ENCODE assay signal across 14 cellular contexts in the genomic region with DNA sequence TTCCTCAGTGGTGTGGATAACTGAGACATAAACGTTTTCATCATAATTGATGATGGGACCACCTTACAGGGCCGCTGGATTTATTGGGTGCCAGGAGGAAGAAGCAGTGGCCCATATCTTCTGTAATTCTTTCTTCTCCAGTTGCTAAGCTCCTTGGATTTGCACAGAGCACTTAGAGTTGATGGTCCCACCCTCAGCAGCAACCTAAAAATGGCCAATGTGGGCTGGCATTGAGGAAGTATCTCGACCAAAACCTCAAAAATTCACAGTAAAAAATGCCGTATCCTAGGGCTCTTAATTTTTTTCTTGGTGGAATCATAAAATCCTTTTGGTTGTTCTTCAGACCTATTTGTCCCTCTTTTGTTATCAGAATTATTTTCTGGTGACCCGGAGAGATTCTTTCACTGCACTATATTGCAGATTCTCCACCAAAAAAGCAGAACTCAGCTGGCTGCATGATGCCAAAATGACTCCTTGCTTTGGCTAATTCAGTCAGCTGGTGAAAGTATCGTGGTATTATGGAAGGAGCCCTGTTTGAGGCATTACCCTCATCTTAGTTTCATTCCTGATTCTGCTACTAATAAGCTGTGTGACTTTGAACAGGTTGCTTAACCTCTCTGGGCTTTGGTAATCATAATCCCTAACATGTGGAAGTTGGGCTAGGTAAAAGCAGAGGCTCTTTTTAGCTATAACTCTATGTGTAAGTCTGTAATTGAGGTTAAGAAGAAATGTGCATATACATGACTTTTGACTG. TPM values are rescaled to one million over a fixed set of nuclear protein-coding genes. Genes with fewer than 3 reads are reported as not detected.
A peak's percentile ranks its signal among the peaks of the same experiment; 100 is the strongest.
DNase-seq lines count a peak whose midpoint lies in the region; ATAC-seq and TF ChIP-seq lines count a peak whose summit lies in the region.
"Had no signal": no experiment of that assay in that cellular context is flagged by ENCODE, and none has a peak within 500 bp of the region (broad histone marks: within the 10 kb centered on the region; RNA-seq: fewer than 3 reads in every experiment).

No MANE protein-coding gene starts in this region.

- no peak overlapping the region for H3K23ac ChIP-seq in H9 (ENCODE audit: insufficient read length, low read depth, low read length)

- H2AFZ ChIP-seq in H9 (ENCODE audit: low read length), result no peak overlapping the region

- H4K91ac ChIP-seq in H9 (ENCODE audit: insufficient read length, low read depth, low read length), result no peak overlapping the region

- no peaks in the 10 kb centered on the region; a peak in 1 of 7 replicates for H3K36me3 Mint-ChIP-seq in H9 (ENCODE audit: insufficient read depth in 1 of 3, low read depth in 3 of 3)
- no peaks in the 10 kb centered on the region; the same call in 1 of the 2 replicates for H3K36me3 Mint-ChIP-seq in WTC11

- no peak overlapping the region for H3K56ac ChIP-seq in H9 (ENCODE audit: insufficient read length, low read depth, low read length)

- H3K27me3 Mint-ChIP-seq in H9 (ENCODE audit: low read depth) (no peaks in the 10 kb centered on the region; the same call in 1 of the 2 replicates), WTC11 (ENCODE audit: low read depth) (no peaks in the 10 kb centered on the region)

- H3K27ac Mint-ChIP-seq in H9 (peak overlapping the region in 2 of 3 experiments; percentile 45 to 80; a peak in 4 of 7 replicates), WTC11 (peak overlapping the region; percentile 81)
- H3K27ac Mint-ChIP-seq: activated T-helper 2 cell treated with anti-CD3 and anti-CD28 coated beads, Interferon-gamma antibody, Interleukin-2, Interleukin-4, amounts not matched to agents 10 μg/mL and 5 μg/mL and 100 μg/mL, durations not matched to agents 14 hours and 24 hours and 36 hours had no signal

- H3K27me3 ChIP-seq in H9 (ENCODE audit: insufficient read depth, low read length) (no peaks in the 10 kb centered on the region), gastroesophageal sphincter (no peaks in the 10 kb centered on the region), stomach (no peaks in the 10 kb centered on the region)

- TF ChIP-seq CTCF in H9 (conservative IDR thresholded peaks at IDR 0.05) (no peak), WTC11 (IDR thresholded peaks at IDR 0.05) (no peak), gastroesophageal sphincter (IDR thresholded peaks at IDR 0.05) (no peak), stomach (IDR thresholded peaks at IDR 0.05) (no peak)

- no peak overlapping the region for H2BK5ac ChIP-seq in H9 (ENCODE audit: insufficient read length, low read length)

- TF ChIP-seq POLR2A in gastroesophageal sphincter (IDR thresholded peaks at IDR 0.05) (no peak), stomach (IDR thresholded peaks at IDR 0.05) (no peak)

- no peak overlapping the region for H2BK12ac ChIP-seq in H9 (ENCODE audit: insufficient read length, low read depth, low read length)

- H3K79me2 ChIP-seq in H9 (ENCODE audit: insufficient read depth, low read length), result peaks cover 5% of the 10 kb centered on the region; the same call in 1 of the 2 replicates

- H3K4me1 Mint-ChIP-seq in H9 (peaks cover 78 to 91% of the 10 kb centered on the region in 2 experiments), WTC11 (peaks cover 92% of the 10 kb centered on the region)

- no peak overlapping the region for H4K5ac ChIP-seq in H9 (ENCODE audit: insufficient read length, low read depth, low read length)

- ATAC-seq in WTC11 (no peak), gastroesophageal sphincter (no peak), HG02571 (IDR thresholded peaks at IDR 0.05; ENCODE audit: unreplicated experiment) (no peak), left colon (no peak)

- no peak overlapping the region for H3T11ph ChIP-seq in H9 (ENCODE audit: low read length)

- no peak for TF ChIP-seq EP300 in gastroesophageal sphincter (IDR thresholded peaks at IDR 0.05)
- TF ChIP-seq EP300 in stomach (IDR thresholded peaks at IDR 0.05), result no peak

- intact Hi-C loops in stomach (cut with DNase I; ENCODE audit: low total_unique reads) (no loop called here), left colon (cut with DNase I, micrococcal nuclease) (no loop called here)

- no peak overlapping the region for H3K9ac ChIP-seq in H9 (ENCODE audit: extremely low read depth, insufficient read length, low read length)

- H3K79me1 ChIP-seq in H9 (ENCODE audit: insufficient read depth, low read depth, low read length, poor library complexity, severe bottlenecking), result no peaks in the 10 kb centered on the region

- H3K4me3 ChIP-seq in gastroesophageal sphincter (no peak overlapping the region), stomach (no peak overlapping the region)

- POLR2A ChIA-PET in WTC11 (lab: Charles Lee), result no interaction called here

- DNase-seq in H9, result no peak
- DNase-seq in WTC11 (ENCODE audit: low spot score), result no peak
- no peak for DNase-seq in stomach
- no peak for DNase-seq in NCI-H510A treated with DMSO at 0.1 percent for 48 hours (lab: John Stamatoyannopoulos, UW)
- DNase-seq in NCI-H2029 treated with DMSO at 0.1 percent for 48 hours (lab: John Stamatoyannopoulos, UW), result no peak
- DNase-seq in left colon, result no peak
- DNase-seq: activated CD4-positive, CD25-positive, alpha-beta regulatory T cell; dermis blood vessel endothelial cell; GOT3; NCI-H1105 treated with DMSO at 0.1 percent for 48 hours had no signal

- no peak overlapping the region for H3K4me3 Mint-ChIP-seq in H9
- no peak overlapping the region for H3K4me3 Mint-ChIP-seq in WTC11

- H3K9me3 ChIP-seq in H9 (ENCODE audit: control insufficient read depth, low read depth, low read length), result no peaks in the 10 kb centered on the region
- H3K9me3 ChIP-seq in gastroesophageal sphincter, result no peaks in the 10 kb centered on the region
- H3K9me3 ChIP-seq in stomach, result no peaks in the 10 kb centered on the region

- no peak overlapping the region for H2BK120ac ChIP-seq in H9 (ENCODE audit: low read depth, low read length, poor library complexity, severe bottlenecking)

- H3K9me3 Mint-ChIP-seq in H9 (no peaks in the 10 kb centered on the region), WTC11 (no peaks in the 10 kb centered on the region)
- H3K9me3 Mint-ChIP-seq: activated T-helper 2 cell treated with anti-CD3 and anti-CD28 coated beads, Interferon-gamma antibody, Interleukin-2, Interleukin-4, amounts not matched to agents 10 μg/mL and 5 μg/mL and 100 μg/mL, durations not matched to agents 14 hours and 24 hours and 36 hours had no signal

- H4K20me1 ChIP-seq in H9 (ENCODE audit: control insufficient read depth, insufficient read depth, insufficient read length), result no peaks in the 10 kb centered on the region

- no peak overlapping the region for H3K4ac ChIP-seq in H9 (ENCODE audit: low read depth, low read length)

- H3K14ac ChIP-seq in H9 (ENCODE audit: insufficient read depth, low read length), result no peak overlapping the region

- H3K23me2 ChIP-seq in H9 (ENCODE audit: insufficient read length, low read depth, low read length, poor library complexity, severe bottlenecking), result no peaks in the 10 kb centered on the region

- no peak overlapping the region for H4K8ac ChIP-seq in H9 (replicated peaks; ENCODE audit: insufficient read length, low read depth, low read length)

- no peak overlapping the region for H3K18ac ChIP-seq in H9 (ENCODE audit: insufficient read length, low read depth, low read length)

- CTCF ChIA-PET in WTC11 (lab: Charles Lee), result interaction anchor here (0.6 to 2.4 kb wide), 8 partner anchors 10 to 101 kb away, joined by 3 to 23 read pairs (median 5); no protein-coding TSS in a partner anchor

- H2BK15ac ChIP-seq in H9 (ENCODE audit: low read depth, low read length), result no peak overlapping the region

- no peak overlapping the region for H2BK20ac ChIP-seq in H9 (ENCODE audit: low read depth, low read length, poor library complexity, severe bottlenecking)

- no peak overlapping the region for H3K4me2 ChIP-seq in H9 (ENCODE audit: insufficient read depth, insufficient read length, low read length)

- H3K4me1 ChIP-seq in H9 (ENCODE audit: insufficient read depth, low read length) (peaks cover 38% of the 10 kb centered on the region), gastroesophageal sphincter (peaks cover 41 to 96% (median 62%) of the 10 kb centered on the region in 3 donors), stomach (peaks cover 18 to 85% (median 52%) of the 10 kb centered on the region in 4 donors)

- H2AK5ac ChIP-seq in H9 (ENCODE audit: insufficient read length, low read length), result no peak overlapping the region

- H3K36me3 ChIP-seq in gastroesophageal sphincter, result no peaks in the 10 kb centered on the region
- H3K36me3 ChIP-seq in stomach, result no peaks in the 10 kb centered on the region

- no peak overlapping the region for H3K27ac ChIP-seq in H9 (ENCODE audit: insufficient read length, low read depth, low read length)
- peak overlapping the region in 3 of 4 donors; percentile 54 to 83 (median 82) for H3K27ac ChIP-seq in gastroesophageal sphincter
- H3K27ac ChIP-seq in stomach, result peak overlapping the region in 3 of 5 donors; percentile 26 to 83 (median 83)

- WGBS in H9 (ENCODE audit: extremely low coverage, insufficient read length, low lambda C conversion rate), result no CpG with 5 or more reads among the region's 6 CpGs
- 30 to 31% methylated on average over 4 to 6 of the region's 6 CpGs for WGBS in gastroesophageal sphincter (ENCODE audit: low coverage in 1 of 2), 2 donors
- WGBS in stomach, 5 donors, result 34 to 56% (median 42%) methylated on average over 6 of the region's 6 CpGs

TF ChIP-seq in WTC11, 78 proteins besides CTCF, POLR2A, EP300 and RAD21 (continues in another document):
- TF ChIP-seq, protein P1, sequence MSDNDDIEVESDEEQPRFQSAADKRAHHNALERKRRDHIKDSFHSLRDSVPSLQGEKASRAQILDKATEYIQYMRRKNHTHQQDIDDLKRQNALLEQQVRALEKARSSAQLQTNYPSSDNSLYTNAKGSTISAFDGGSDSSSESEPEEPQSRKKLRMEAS (CRISPR knock-in tag; IDR thresholded peaks at IDR 0.05), result no peak
- TF ChIP-seq, protein P2, sequence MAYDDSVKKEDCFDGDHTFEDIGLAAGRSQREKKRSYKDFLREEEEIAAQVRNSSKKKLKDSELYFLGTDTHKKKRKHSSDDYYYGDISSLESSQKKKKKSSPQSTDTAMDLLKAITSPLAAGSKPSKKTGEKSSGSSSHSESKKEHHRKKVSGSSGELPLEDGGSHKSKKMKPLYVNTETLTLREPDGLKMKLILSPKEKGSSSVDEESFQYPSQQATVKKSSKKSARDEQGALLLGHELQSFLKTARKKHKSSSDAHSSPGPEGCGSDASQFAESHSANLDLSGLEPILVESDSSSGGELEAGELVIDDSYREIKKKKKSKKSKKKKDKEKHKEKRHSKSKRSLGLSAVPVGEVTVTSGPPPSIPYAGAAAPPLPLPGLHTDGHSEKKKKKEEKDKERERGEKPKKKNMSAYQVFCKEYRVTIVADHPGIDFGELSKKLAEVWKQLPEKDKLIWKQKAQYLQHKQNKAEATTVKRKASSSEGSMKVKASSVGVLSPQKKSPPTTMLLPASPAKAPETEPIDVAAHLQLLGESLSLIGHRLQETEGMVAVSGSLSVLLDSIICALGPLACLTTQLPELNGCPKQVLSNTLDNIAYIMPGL (CRISPR knock-in tag; IDR thresholded peaks at IDR 0.05), result no peak
- TF ChIP-seq FOXK1 (CRISPR knock-in tag; IDR thresholded peaks at IDR 0.05), result no peak

RNA-seq across cellular contexts. Expression of a gene that starts 27.6 kb away (rescaled TPM):
- total RNA-seq in H9 (2021), result 29.9 and 30.5 TPM in 2 replicates
- total RNA-seq in WTC11 (2021), result 32.8 to 42.4 TPM (median 32.9 TPM) in 3 replicates
- total RNA-seq in gastroesophageal sphincter, result 10 to 100 TPM; 43.1 to 73.1 (median 48.1) TPM
- total RNA-seq in stomach, result 10 to 100 TPM in 3 of 5 donors, 1 to 10 TPM in 2; 3.2 to 27.9 (median 10.7) TPM
- polyA plus RNA-seq in stomach, result 1 to 10 TPM; 2.8 to 4.3 (median 4.0) TPM
- 1 to 10 TPM; 5.6 to 9.2 TPM for total RNA-seq in left colon
- total RNA-seq: activated T-helper 2 cell treated with anti-CD3 and anti-CD28 coated beads, Interferon-gamma antibody, Interleukin-2, Interleukin-4, amounts not matched to agents 10 μg/mL and 5 μg/mL and 100 μg/mL, durations not matched to agents 14 hours and 24 hours and 36 hours; OCI-LY7 had no signal
